1 cellular context compared by ENCODE assay signal in the genomic region with DNA sequence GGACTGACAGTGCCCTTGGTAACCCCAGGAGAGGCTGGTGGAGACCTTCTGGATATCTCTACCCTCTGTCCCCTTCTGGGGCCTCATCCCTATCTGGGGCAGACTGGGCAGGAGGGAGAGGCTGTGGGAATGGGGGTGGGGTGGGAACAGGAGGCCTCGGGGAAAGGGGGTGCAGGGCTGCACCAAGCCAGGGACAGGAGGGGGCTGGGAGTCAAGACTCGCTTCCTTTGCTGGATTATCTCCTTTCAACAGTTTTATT.
A peak's percentile ranks its signal among the peaks of the same experiment; 100 is the strongest.
TF ChIP-seq lines count a peak whose summit lies in the region.

No MANE protein-coding gene starts in this region.

TF ChIP-seq in K562, 482 proteins besides CTCF, POLR2A, EP300 and RAD21:
- no peak for TF ChIP-seq ATF1 (CRISPR knock-in tag; IDR thresholded peaks at IDR 0.05)
- TF ChIP-seq ATF1 (tag; IDR thresholded peaks at IDR 0.05), result no peak
- TF ChIP-seq ARNT (IDR thresholded peaks at IDR 0.05), result 0 out of 4 replicates have a peak, but pooled peaks of 1 of the 2 experiments have one; percentile 13
- no peak for TF ChIP-seq RBM15 (IDR thresholded peaks at IDR 0.05; ENCODE audit: insufficient read depth, low read length)
- no peak for TF ChIP-seq DPF2 (IDR thresholded peaks at IDR 0.05)
- no peak for TF ChIP-seq DLX4 (CRISPR knock-in tag; IDR thresholded peaks at IDR 0.05)
- no peak for TF ChIP-seq CLOCK (CRISPR knock-in tag; IDR thresholded peaks at IDR 0.05; ENCODE audit: borderline replicate concordance)
- no peak for TF ChIP-seq PHF20 (IDR thresholded peaks at IDR 0.05; ENCODE audit: partially characterized antibody)
- no peak for TF ChIP-seq MLX (CRISPR knock-in tag; conservative IDR thresholded peaks at IDR 0.05)
- no peak for TF ChIP-seq NFE2 (IDR thresholded peaks at IDR 0.05; ENCODE audit: low read depth)
- TF ChIP-seq ZNF324 (CRISPR knock-in tag; IDR thresholded peaks at IDR 0.05), result no peak
- no peak for TF ChIP-seq PRPF4 (IDR thresholded peaks at IDR 0.05; ENCODE audit: insufficient read depth, low read depth, low read length, poor library complexity, severe bottlenecking)
- TF ChIP-seq POLR2H (tag; IDR thresholded peaks at IDR 0.05; ENCODE audit: low read depth), result no peak
- TF ChIP-seq ZNF780A (CRISPR knock-in tag; IDR thresholded peaks at IDR 0.05), result no peak
- TF ChIP-seq, protein P1, sequence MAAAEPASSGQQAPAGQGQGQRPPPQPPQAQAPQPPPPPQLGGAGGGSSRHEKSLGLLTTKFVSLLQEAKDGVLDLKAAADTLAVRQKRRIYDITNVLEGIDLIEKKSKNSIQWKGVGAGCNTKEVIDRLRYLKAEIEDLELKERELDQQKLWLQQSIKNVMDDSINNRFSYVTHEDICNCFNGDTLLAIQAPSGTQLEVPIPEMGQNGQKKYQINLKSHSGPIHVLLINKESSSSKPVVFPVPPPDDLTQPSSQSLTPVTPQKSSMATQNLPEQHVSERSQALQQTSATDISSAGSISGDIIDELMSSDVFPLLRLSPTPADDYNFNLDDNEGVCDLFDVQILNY (CRISPR knock-in tag; IDR thresholded peaks at IDR 0.05), result no peak
- TF ChIP-seq, protein P2, sequence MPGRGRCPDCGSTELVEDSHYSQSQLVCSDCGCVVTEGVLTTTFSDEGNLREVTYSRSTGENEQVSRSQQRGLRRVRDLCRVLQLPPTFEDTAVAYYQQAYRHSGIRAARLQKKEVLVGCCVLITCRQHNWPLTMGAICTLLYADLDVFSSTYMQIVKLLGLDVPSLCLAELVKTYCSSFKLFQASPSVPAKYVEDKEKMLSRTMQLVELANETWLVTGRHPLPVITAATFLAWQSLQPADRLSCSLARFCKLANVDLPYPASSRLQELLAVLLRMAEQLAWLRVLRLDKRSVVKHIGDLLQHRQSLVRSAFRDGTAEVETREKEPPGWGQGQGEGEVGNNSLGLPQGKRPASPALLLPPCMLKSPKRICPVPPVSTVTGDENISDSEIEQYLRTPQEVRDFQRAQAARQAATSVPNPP (IDR thresholded peaks at IDR 0.05; ENCODE audit: borderline replicate concordance, insufficient read depth, insufficient read length), result no peak
- TF ChIP-seq KDM1A (IDR thresholded peaks at IDR 0.05), result peak in 1 of 2 experiments; percentile 5; a peak in 1 of 4 replicates
- TF ChIP-seq LCOR (CRISPR knock-in tag; IDR thresholded peaks at IDR 0.05), result 0 out of 2 replicates have a peak, but pooled peaks have one; percentile 15
- peak; percentile 36; the same call in 1 of the 2 replicates for TF ChIP-seq MYNN (IDR thresholded peaks at IDR 0.05)
- no peak for TF ChIP-seq MYNN (CRISPR knock-in tag; IDR thresholded peaks at IDR 0.05)
- TF ChIP-seq BCOR (IDR thresholded peaks at IDR 0.05), result peak; percentile 49
- TF ChIP-seq, protein P3, sequence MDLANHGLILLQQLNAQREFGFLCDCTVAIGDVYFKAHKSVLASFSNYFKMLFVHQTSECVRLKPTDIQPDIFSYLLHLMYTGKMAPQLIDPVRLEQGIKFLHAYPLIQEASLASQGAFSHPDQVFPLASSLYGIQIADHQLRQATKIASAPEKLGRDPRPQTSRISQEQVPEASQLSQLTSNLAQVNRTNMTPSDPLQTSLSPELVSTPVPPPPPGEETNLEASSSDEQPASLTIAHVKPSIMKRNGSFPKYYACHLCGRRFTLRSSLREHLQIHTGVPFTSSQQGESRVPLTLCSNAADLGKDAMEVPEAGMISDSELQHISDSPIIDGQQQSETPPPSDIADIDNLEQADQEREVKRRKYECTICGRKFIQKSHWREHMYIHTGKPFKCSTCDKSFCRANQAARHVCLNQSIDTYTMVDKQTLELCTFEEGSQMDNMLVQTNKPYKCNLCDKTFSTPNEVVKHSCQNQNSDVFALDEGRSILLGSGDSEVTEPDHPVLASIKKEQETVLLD (IDR thresholded peaks at IDR 0.05), result 0 out of 2 replicates have a peak, but pooled peaks have one; percentile 23
- TF ChIP-seq LARP7 (IDR thresholded peaks at IDR 0.05), result 0 out of 2 replicates have a peak, but pooled peaks have one; percentile 4
- TF ChIP-seq ILF3 (IDR thresholded peaks at IDR 0.05; ENCODE audit: borderline replicate concordance), result no peak
- TF ChIP-seq KLF10 (CRISPR knock-in tag; IDR thresholded peaks at IDR 0.05), result no peak
- TF ChIP-seq TAF15 (IDR thresholded peaks at IDR 0.05; ENCODE audit: low read depth, low read length), result no peak
- TF ChIP-seq MBD2 (IDR thresholded peaks at IDR 0.05; ENCODE audit: borderline replicate concordance, low read depth), result peak; percentile 36; the same call in 1 of the 2 replicates
- no peak for TF ChIP-seq HMG20B (CRISPR knock-in tag; IDR thresholded peaks at IDR 0.05)
- TF ChIP-seq TCFL5 (CRISPR knock-in tag; conservative IDR thresholded peaks at IDR 0.05), result no peak
- no peak for TF ChIP-seq SOX6 (IDR thresholded peaks at IDR 0.05)
- TF ChIP-seq NCOR1 (IDR thresholded peaks at IDR 0.05), result no peak
- no peak for TF ChIP-seq BHLHE40 (IDR thresholded peaks at IDR 0.05; ENCODE audit: low read length)
- TF ChIP-seq HDAC3 (IDR thresholded peaks at IDR 0.05; ENCODE audit: borderline replicate concordance, partially characterized antibody), result peak; percentile 28
- no peak for TF ChIP-seq TSC22D4 (tag; IDR thresholded peaks at IDR 0.05)
- TF ChIP-seq NFIX (CRISPR knock-in tag; IDR thresholded peaks at IDR 0.05; ENCODE audit: low read depth), result no peak
- TF ChIP-seq CREM (IDR thresholded peaks at IDR 0.05; ENCODE audit: low read depth), result no peak
- no peak for TF ChIP-seq PPARD (CRISPR knock-in tag; IDR thresholded peaks at IDR 0.05)
- TF ChIP-seq FIP1L1 (IDR thresholded peaks at IDR 0.05; ENCODE audit: low read depth, low read length, poor library complexity, severe bottlenecking), result no peak
- TF ChIP-seq BDP1 (IDR thresholded peaks at IDR 0.05; ENCODE audit: insufficient read depth, insufficient read length), result no peak
- TF ChIP-seq SIN3B (IDR thresholded peaks at IDR 0.05; ENCODE audit: low read depth), result no peak
- no peak for TF ChIP-seq TAF9B (IDR thresholded peaks at IDR 0.05; ENCODE audit: partially characterized antibody)
- TF ChIP-seq FUS (optimal IDR thresholded peaks at IDR 0.05; ENCODE audit: low read depth, low read length), result no peak
- no peak for TF ChIP-seq ZNF140 (CRISPR knock-in tag; IDR thresholded peaks at IDR 0.05)
- no peak for TF ChIP-seq TFAP4 (CRISPR knock-in tag; IDR thresholded peaks at IDR 0.05; ENCODE audit: borderline replicate concordance)
- TF ChIP-seq RFX1 (IDR thresholded peaks at IDR 0.05), result no peak
- TF ChIP-seq RBM22 (IDR thresholded peaks at IDR 0.05; ENCODE audit: low read depth, low read length, poor library complexity, severe bottlenecking), result no peak
- TF ChIP-seq ADNP (tag; IDR thresholded peaks at IDR 0.05), result peak; percentile 21; the same call in 1 of the 2 replicates
- no peak for TF ChIP-seq CC2D1A (IDR thresholded peaks at IDR 0.05)
- TF ChIP-seq NCOA6 (IDR thresholded peaks at IDR 0.05), result no peak
- no peak for TF ChIP-seq MTA3 (IDR thresholded peaks at IDR 0.05; ENCODE audit: borderline replicate concordance)
TF ChIP-seq in K562: peak in this region for 10.
